8 cellular contexts compared by ENCODE assay signal in the genomic region with DNA sequence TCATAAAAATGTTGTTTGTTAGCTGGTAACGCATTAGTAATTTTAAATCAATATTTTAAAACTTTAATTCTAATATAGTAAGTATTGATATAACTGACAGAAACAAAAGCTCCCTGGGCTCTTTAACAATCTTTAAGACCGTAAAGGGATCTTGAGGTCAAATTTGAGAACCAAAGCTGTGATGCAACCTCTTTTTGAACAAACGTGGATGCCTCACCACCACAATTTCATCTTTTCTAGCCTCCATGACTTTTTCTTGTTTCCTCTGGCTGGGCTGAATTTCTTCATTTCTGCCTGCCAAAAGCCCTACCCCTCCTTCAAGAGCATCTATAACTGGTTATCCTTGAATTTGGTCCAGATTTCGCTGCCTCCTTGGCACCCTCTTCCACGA. TPM values are rescaled to one million over a fixed set of nuclear protein-coding genes. Genes with fewer than 3 reads are reported as not detected.
DNase-seq lines count a peak whose midpoint lies in the region; ATAC-seq, FAIRE-seq and TF ChIP-seq lines count a peak whose summit lies in the region.

No MANE protein-coding gene starts in this region.

- ATAC-seq in GM21529 (IDR thresholded peaks at IDR 0.05; ENCODE audit: unreplicated experiment), result no peak
- ATAC-seq in HG03378 (IDR thresholded peaks at IDR 0.05; ENCODE audit: unreplicated experiment), result no peak

- H2AFZ ChIP-seq in SK-N-SH (ENCODE audit: low read depth), result peak overlapping the region; percentile 95
- peak overlapping the region; percentile 77 for H2AFZ ChIP-seq in fibroblast of lung (ENCODE audit: low read length)

- H3K9ac ChIP-seq in SK-N-SH (peak overlapping the region; percentile 67; the same call in 1 of the 2 replicates), fibroblast of lung (ENCODE audit: insufficient read depth, low read length) (peak overlapping the region; percentile 94)

- POLR2A ChIA-PET in SK-N-SH (lab: Yijun Ruan, JAX), result no interaction called here

- H3F3A ChIP-seq in SK-N-SH (replicated peaks; ENCODE audit: insufficient read depth), result peaks cover 4% of the 10 kb centered on the region

- intact Hi-C loops in sigmoid colon (cut with DNase I), result no loop called here

- no peaks in the 10 kb centered on the region for H3K27me3 ChIP-seq in SK-N-SH (ENCODE audit: insufficient read depth)
- no peaks in the 10 kb centered on the region for H3K27me3 ChIP-seq in fibroblast of lung (ENCODE audit: control insufficient read depth, insufficient read depth, low read length)
- no peaks in the 10 kb centered on the region for H3K27me3 ChIP-seq in sigmoid colon

- 75% methylated on average over 5 of the region's 5 CpGs for WGBS in SK-N-SH (ENCODE audit: low lambda C conversion rate)
- 48 to 55% methylated on average over 5 of the region's 5 CpGs for WGBS in sigmoid colon, 2 donors

- no peak overlapping the region; a peak in 1 of 4 replicates for H3K27ac ChIP-seq in SK-N-SH (ENCODE audit: low read depth in 2 of 2, low read length in 1 of 2)
- H3K27ac ChIP-seq in fibroblast of lung (ENCODE audit: insufficient read depth, low read length), result peak overlapping the region; percentile 90
- H3K27ac ChIP-seq in sigmoid colon, result peak overlapping the region; percentile 89 to 91 (median 90)

- H3K9me2 ChIP-seq in SK-N-SH, result no peaks in the 10 kb centered on the region

- TF ChIP-seq POLR2A in sigmoid colon (IDR thresholded peaks at IDR 0.05), result no peak

- H3K4me1 ChIP-seq in SK-N-SH (ENCODE audit: control insufficient read depth in 1 of 2, insufficient read depth in 2 of 2, low read depth in 1 of 2, low read length in 1 of 2) (peaks cover 0 to 8% of the 10 kb centered on the region in 2 experiments; a peak in 2 of 4 replicates), fibroblast of lung (ENCODE audit: control insufficient read depth, extremely low read depth, insufficient read depth, low read length) (no peaks in the 10 kb centered on the region), sigmoid colon (peaks cover 0 to 14% (median 9%) of the 10 kb centered on the region in 4 donors)

- H3K79me2 ChIP-seq in SK-N-SH (ENCODE audit: insufficient read depth) (no peaks in the 10 kb centered on the region), fibroblast of lung (ENCODE audit: control insufficient read depth, insufficient read depth, low read length) (no peaks in the 10 kb centered on the region)

- TF ChIP-seq RAD21 in SK-N-SH (IDR thresholded peaks at IDR 0.05; ENCODE audit: low read length), result no peak

- TF ChIP-seq EP300 in SK-N-SH (IDR thresholded peaks at IDR 0.05; ENCODE audit: borderline replicate concordance in 1 of 2, low read depth in 1 of 2, low read length in 1 of 2), result no peak
- no peak for TF ChIP-seq EP300 in sigmoid colon (IDR thresholded peaks at IDR 0.05)

- H3K4me3 ChIP-seq in SK-N-SH (ENCODE audit: low read depth in 2 of 2, low read length in 1 of 2), result peak overlapping the region; percentile 62 to 68
- H3K4me3 ChIP-seq in fibroblast of lung (replicated peaks in 1 of 4; ENCODE audit: control extremely low read depth in 1 of 4, insufficient read depth in 1 of 4, low read depth in 3 of 4, low read length in 4 of 4), result peak overlapping the region; percentile 58 to 70 (median 60)
- peak overlapping the region; percentile 49 to 68 (median 62) for H3K4me3 ChIP-seq in sigmoid colon

- FAIRE-seq in GM19239 (lab: Jason Lieb, UNC), result peak; percentile 54

- H3K4me2 ChIP-seq in SK-N-SH (peak overlapping the region; percentile 71), fibroblast of lung (ENCODE audit: extremely low read depth, insufficient read depth, low read length) (peak overlapping the region; percentile 69)

- H3K36me3 ChIP-seq in SK-N-SH (replicated peaks in 1 of 2; ENCODE audit: control insufficient read depth in 1 of 2, insufficient read depth in 2 of 2, low read length in 1 of 2) (no peaks in the 10 kb centered on the region), fibroblast of lung (ENCODE audit: control insufficient read depth, insufficient read depth, low read length) (no peaks in the 10 kb centered on the region), sigmoid colon (peaks cover 0 to 10% (median 0%) of the 10 kb centered on the region in 4 donors)

- DNase-seq in GM19239 (ENCODE audit: insufficient read length, low spot score) (no peak), SK-N-SH (no peak), fibroblast of lung (ENCODE audit: low read depth in 2 of 2) (no peak), sigmoid colon (no peak), AG08396 (ENCODE audit: low spot score) (no peak), iPS-NIHi11 (ENCODE audit: low spot score) (no peak)

- CTCF ChIA-PET in SK-N-SH (lab: Yijun Ruan, JAX), result interaction anchor here (0.7 kb wide), 1 partner anchor 242 kb away, joined by 3 read pairs; no protein-coding TSS in a partner anchor

- H4K20me1 ChIP-seq in SK-N-SH (ENCODE audit: insufficient read depth), result no peaks in the 10 kb centered on the region
- no peaks in the 10 kb centered on the region for H4K20me1 ChIP-seq in fibroblast of lung (ENCODE audit: control insufficient read depth, extremely low read depth, insufficient read depth, low read length)

- H3K9me3 ChIP-seq in SK-N-SH, result no peaks in the 10 kb centered on the region
- H3K9me3 ChIP-seq in fibroblast of lung (ENCODE audit: control insufficient read depth, insufficient read depth, low read depth, low read length), result no peaks in the 10 kb centered on the region
- H3K9me3 ChIP-seq in sigmoid colon, result peaks cover 0 to under 1% (median 0%) of the 10 kb centered on the region in 4 donors

- TF ChIP-seq CTCF in SK-N-SH (IDR thresholded peaks at IDR 0.05), result no peak
- TF ChIP-seq CTCF in fibroblast of lung (conservative IDR thresholded peaks at IDR 0.05 in 1 of 2, IDR thresholded peaks at IDR 0.05 in 1 of 2; ENCODE audit: low read depth in 1 of 2, low read length in 2 of 2), result no peak
- no peak for TF ChIP-seq CTCF in sigmoid colon (IDR thresholded peaks at IDR 0.05)

TF ChIP-seq in SK-N-SH, 30 proteins besides CTCF, POLR2A, EP300 and RAD21:
- TF ChIP-seq GATA2 (CRISPR knock-in tag; IDR thresholded peaks at IDR 0.05) (no peak), RFX5 (IDR thresholded peaks at IDR 0.05; ENCODE audit: low read length) (no peak)

RNA-seq across cellular contexts. Expression of gene POLE4, which starts 0.6 kb away (rescaled TPM):
- polyA plus RNA-seq in SK-N-SH (2012; rRNA removed) (34.2 and 42.1 TPM in 2 replicates), fibroblast of lung (28.9 and 35.5 TPM in 2 replicates), sigmoid colon (100 to 1,000 TPM in 1 of 3 donors, 10 to 100 TPM in 2; 60.6 to 147 (median 62.9) TPM)
- polyA plus RNA-seq in SK-N-SH (2012; cell fraction: cytosol; rRNA removed), result 39.7 and 42.9 TPM in 2 replicates
- polyA plus RNA-seq in SK-N-SH (2012; cell fraction: nucleus; rRNA removed), result 13.4 and 20.3 TPM in 2 replicates
- total RNA-seq in fibroblast of lung (26.3 and 26.7 TPM in 2 replicates), sigmoid colon (10 to 100 TPM; 26.7 to 51.7 (median 40.6) TPM)
- polyA plus RNA-seq in fibroblast of lung (2012), result 86.4 and 109 TPM in 2 replicates
- polyA minus RNA-seq in fibroblast of lung (ENCODE audit: low replicate concordance), result 3.8 and 17.5 TPM in 2 replicates

Comparison
In these comparisons a context has a peak if more than half of its experiments do, and no peak if none do; other contexts are left out.
1. H3K27ac ChIP-seq: peak in fibroblast of lung (single experiment) and sigmoid colon (4 of 4); none in SK-N-SH (0 of 2).
2. Peak in every context shown above with its lines, with median percentiles within 50 percentile points of each other: H3K4me3 ChIP-seq.